6 cellular contexts compared by ENCODE assay signal in genomic region chr7:126022452-126022851, GRCh38.
"Had no signal": no experiment of that assay in that cellular context is flagged by ENCODE, and none has a peak within 500 bp of the region (broad histone marks: within the 10 kb centered on the region; RNA-seq: fewer than 3 reads in every experiment).

No MANE protein-coding gene starts in this region.

- H3K4me3 Mint-ChIP-seq: GM23338, H9 had no signal

- H3K9me3 Mint-ChIP-seq: GM23338, H9 had no signal

- DNase-seq: H9, HCEC 1CT, IMR-90, KG1 had no signal

- H3K27ac Mint-ChIP-seq: GM23338, H9 had no signal

- ATAC-seq: GM23338, K562 had no signal
